1 cellular context compared by ENCODE assay signal in genomic region chr2:219423656-219424378, GRCh38.
A peak's percentile ranks its signal among the peaks of the same experiment; 100 is the strongest.
TF ChIP-seq lines count a peak whose summit lies in the region.

No MANE protein-coding gene starts in this region.

TF ChIP-seq in HepG2, 621 proteins besides CTCF, POLR2A, EP300 and RAD21:
- TF ChIP-seq THAP7 (CRISPR knock-in tag; IDR thresholded peaks at IDR 0.05) (no peak), LCORL (IDR thresholded peaks at IDR 0.05) (peak; percentile 86), LCORL (CRISPR knock-in tag; IDR thresholded peaks at IDR 0.05) (no peak), SIN3B (IDR thresholded peaks at IDR 0.05; ENCODE audit: low read length) (no peak), TBL1XR1 (IDR thresholded peaks at IDR 0.05; ENCODE audit: borderline replicate concordance, low read length, partially characterized antibody) (no peak), ZFP1 (CRISPR knock-in tag; IDR thresholded peaks at IDR 0.05) (no peak)
- TF ChIP-seq, protein P1, sequence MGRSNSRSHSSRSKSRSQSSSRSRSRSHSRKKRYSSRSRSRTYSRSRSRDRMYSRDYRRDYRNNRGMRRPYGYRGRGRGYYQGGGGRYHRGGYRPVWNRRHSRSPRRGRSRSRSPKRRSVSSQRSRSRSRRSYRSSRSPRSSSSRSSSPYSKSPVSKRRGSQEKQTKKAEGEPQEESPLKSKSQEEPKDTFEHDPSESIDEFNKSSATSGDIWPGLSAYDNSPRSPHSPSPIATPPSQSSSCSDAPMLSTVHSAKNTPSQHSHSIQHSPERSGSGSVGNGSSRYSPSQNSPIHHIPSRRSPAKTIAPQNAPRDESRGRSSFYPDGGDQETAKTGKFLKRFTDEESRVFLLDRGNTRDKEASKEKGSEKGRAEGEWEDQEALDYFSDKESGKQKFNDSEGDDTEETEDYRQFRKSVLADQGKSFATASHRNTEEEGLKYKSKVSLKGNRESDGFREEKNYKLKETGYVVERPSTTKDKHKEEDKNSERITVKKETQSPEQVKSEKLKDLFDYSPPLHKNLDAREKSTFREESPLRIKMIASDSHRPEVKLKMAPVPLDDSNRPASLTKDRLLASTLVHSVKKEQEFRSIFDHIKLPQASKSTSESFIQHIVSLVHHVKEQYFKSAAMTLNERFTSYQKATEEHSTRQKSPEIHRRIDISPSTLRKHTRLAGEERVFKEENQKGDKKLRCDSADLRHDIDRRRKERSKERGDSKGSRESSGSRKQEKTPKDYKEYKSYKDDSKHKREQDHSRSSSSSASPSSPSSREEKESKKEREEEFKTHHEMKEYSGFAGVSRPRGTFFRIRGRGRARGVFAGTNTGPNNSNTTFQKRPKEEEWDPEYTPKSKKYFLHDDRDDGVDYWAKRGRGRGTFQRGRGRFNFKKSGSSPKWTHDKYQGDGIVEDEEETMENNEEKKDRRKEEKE (IDR thresholded peaks at IDR 0.05), result no peak
TF ChIP-seq in HepG2: peak in this region for 1.
